In the genomic region with DNA sequence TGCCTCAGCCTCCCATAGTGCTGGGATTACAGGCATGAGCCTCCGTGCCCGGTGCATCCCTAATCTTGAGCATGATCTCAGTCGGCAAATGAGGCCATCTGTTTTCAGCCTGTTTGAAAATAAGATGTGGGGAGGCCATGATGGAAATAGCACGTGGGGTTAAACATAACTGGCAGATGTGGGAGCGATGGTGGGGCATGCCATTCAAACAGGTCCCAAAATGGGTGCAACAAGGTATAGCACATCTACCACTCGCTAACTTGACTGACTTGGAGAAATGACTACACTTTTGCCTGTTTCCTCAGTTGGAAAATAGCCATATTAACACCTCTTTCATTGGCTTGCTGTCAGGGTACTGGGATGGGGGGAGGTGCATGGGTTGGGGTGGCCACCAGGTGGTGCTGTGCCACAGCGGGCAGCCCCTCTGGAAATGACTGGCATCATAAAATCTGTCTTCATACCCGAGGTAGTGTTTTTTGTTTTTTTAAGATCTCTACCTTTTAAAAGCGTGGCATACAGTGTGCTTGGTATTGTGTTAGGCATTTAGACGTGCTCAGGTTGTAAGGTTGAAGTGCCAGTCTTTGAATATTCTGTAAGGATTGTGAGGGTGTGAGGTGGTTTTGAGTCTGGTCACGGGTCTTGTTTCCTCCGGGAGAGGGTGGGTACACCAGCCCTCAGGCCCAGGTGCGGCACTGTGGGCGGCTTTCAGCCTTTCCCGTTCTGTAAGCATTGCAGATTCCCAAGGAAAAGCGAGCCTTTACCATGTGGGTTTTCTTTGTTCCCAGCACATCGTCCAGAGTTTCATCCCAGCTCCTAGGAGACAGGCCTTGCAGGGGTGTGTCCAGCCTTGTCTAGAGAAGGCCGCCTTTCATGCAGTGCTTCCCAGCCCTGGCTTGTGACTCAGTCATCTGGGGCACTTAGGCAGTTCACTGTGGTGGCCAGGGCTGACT, we compare ENCODE assay signal across 8 cellular contexts. TPM values are rescaled to one million over a fixed set of nuclear protein-coding genes. Genes with fewer than 3 reads are reported as not detected.
DNase-seq lines count a peak whose midpoint lies in the region; ATAC-seq and TF ChIP-seq lines count a peak whose summit lies in the region.

No MANE protein-coding gene starts in this region.

- no peaks in the 10 kb centered on the region for H3K27me3 Mint-ChIP-seq in Caco-2 (ENCODE audit: insufficient read depth, unreplicated experiment)
- H3K27me3 Mint-ChIP-seq in activated T-helper 1 cell treated with anti-CD3 and anti-CD28 coated beads, Interleukin-12 subunit alpha, Interleukin-12 subunit beta, Interleukin-2, Interleukin-4 antibody, amounts not matched to agents 30 ng/mL and 10 ng/mL and 1 ng/mL, durations not matched to agents 14 hours and 24 hours and 36 hours (ENCODE audit: insufficient read depth): peaks cover 2% of the 10 kb centered on the region
- H3K27me3 Mint-ChIP-seq in neural crest cell (ENCODE audit: low read depth): peaks cover 50% of the 10 kb centered on the region
- peaks cover 8% of the 10 kb centered on the region for H3K27me3 Mint-ChIP-seq in stimulated activated naive CD8-positive, alpha-beta T cell treated with anti-CD3 and anti-CD28 coated beads, Interleukin-15, amount 100 ng/mL, for 72 hours

- H3K9me3 ChIP-seq in Caco-2 (no peaks in the 10 kb centered on the region), Panc1 (ENCODE audit: control insufficient read depth, insufficient read depth, low read depth, low read length) (no peaks in the 10 kb centered on the region)

- peaks cover 28% of the 10 kb centered on the region for H3K4me1 ChIP-seq in Caco-2
- H3K4me1 ChIP-seq in Panc1 (ENCODE audit: control insufficient read depth, insufficient read depth, low read length): peaks cover 58% of the 10 kb centered on the region

- peaks cover 80% of the 10 kb centered on the region for H3K36me3 Mint-ChIP-seq in Caco-2 (ENCODE audit: insufficient read depth, unreplicated experiment)
- peaks cover 47% of the 10 kb centered on the region for H3K36me3 Mint-ChIP-seq in activated T-helper 1 cell treated with anti-CD3 and anti-CD28 coated beads, Interleukin-12 subunit alpha, Interleukin-12 subunit beta, Interleukin-2, Interleukin-4 antibody, amounts not matched to agents 30 ng/mL and 10 ng/mL and 1 ng/mL, durations not matched to agents 14 hours and 24 hours and 36 hours (ENCODE audit: low read depth)
- H3K36me3 Mint-ChIP-seq in neural crest cell (ENCODE audit: low read depth): peaks cover 28% of the 10 kb centered on the region

- H3K36me3 ChIP-seq in Caco-2 (ENCODE audit: control insufficient read depth, insufficient read depth, low read length) (peaks cover 5% of the 10 kb centered on the region; the same call in 1 of the 2 replicates), Panc1 (ENCODE audit: control insufficient read depth, insufficient read depth, low read length) (peaks cover 12% of the 10 kb centered on the region; the same call in 1 of the 2 replicates)

- DNase-seq in Caco-2: peak; percentile 78 to 85
- no peak for DNase-seq in HFF-Myc (ENCODE audit: extremely low read depth, low read depth)
- no peak for DNase-seq in Panc1 (ENCODE audit: low read depth, low spot score)
- DNase-seq in activated T-helper 1 cell treated with anti-CD3 and anti-CD28 coated beads, Interleukin-12 subunit alpha, Interleukin-12 subunit beta, Interleukin-2, Interleukin-4 antibody, amounts not matched to agents 30 ng/mL and 10 ng/mL and 1 ng/mL, durations not matched to agents 14 hours and 24 hours and 36 hours (ENCODE audit: low spot score): peak; percentile 63
- peak; percentile 54 for DNase-seq in fibroblast of gingiva (ENCODE audit: low read depth)
- peak; percentile 68 for DNase-seq in neural crest cell (ENCODE audit: low read depth, low spot score)
- peak; percentile 77 to 81 for DNase-seq in stimulated activated naive CD8-positive, alpha-beta T cell treated with anti-CD3 and anti-CD28 coated beads, Interleukin-15, amount 100 ng/mL, for 72 hours

- H3K4me3 ChIP-seq in Caco-2 (ENCODE audit: low read depth, low read length) (no peak overlapping the region), HFF-Myc (replicated peaks; ENCODE audit: low read depth, low read length) (peak overlapping the region; percentile 61; the same call in 1 of the 2 replicates), Panc1 (ENCODE audit: low read depth in 2 of 2, low read length in 2 of 2) (no peak overlapping the region)

- intact Hi-C loops in Caco-2 (cut with micrococcal nuclease; ENCODE audit: unreplicated experiment) (loop anchor here (10.0 kb wide), 1 partner anchor 154 kb away; a partner anchor contains a TSS), Panc1 (cut with micrococcal nuclease; ENCODE audit: unreplicated experiment) (loop anchor here (1.0 kb wide), 1 partner anchor 86 kb away; no protein-coding TSS in a partner anchor)
- intact Hi-C loops in activated T-helper 1 cell treated with anti-CD3 and anti-CD28 coated beads, Interleukin-12 subunit alpha, Interleukin-12 subunit beta, Interleukin-2, Interleukin-4 antibody, amounts not matched to agents 30 ng/mL and 10 ng/mL and 1 ng/mL, durations not matched to agents 14 hours and 24 hours and 36 hours (cut with micrococcal nuclease): loop anchor here (1.0 to 5.0 kb wide), 5 partner anchors 72 to 978 kb away; a partner anchor contains a TSS

- H3K27ac ChIP-seq in Panc1 (ENCODE audit: low read length): peak overlapping the region; percentile 52

- POLR2A ChIA-PET in Caco-2 (lab: Charles Lee) (no interaction called here), Panc1 (lab: Charles Lee) (no interaction called here)

- BruUV-seq in Caco-2 (replicated peaks; lab: Mats Ljungman, UMichigan): no TSS peak
- BruUV-seq in Panc1 (replicated peaks; lab: Mats Ljungman, UMichigan): no TSS peak

- H3K27ac Mint-ChIP-seq in Caco-2 (ENCODE audit: unreplicated experiment) (peak overlapping the region; percentile 83), neural crest cell (ENCODE audit: unreplicated experiment) (peak overlapping the region; percentile 98)
- H3K27ac Mint-ChIP-seq in activated T-helper 1 cell treated with anti-CD3 and anti-CD28 coated beads, Interleukin-12 subunit alpha, Interleukin-12 subunit beta, Interleukin-2, Interleukin-4 antibody, amounts not matched to agents 30 ng/mL and 10 ng/mL and 1 ng/mL, durations not matched to agents 14 hours and 24 hours and 36 hours: peak overlapping the region; percentile 80
- peak overlapping the region in 1 of 2 donors; percentile 79 for H3K27ac Mint-ChIP-seq in stimulated activated naive CD8-positive, alpha-beta T cell treated with anti-CD3 and anti-CD28 coated beads, Interleukin-15, amount 100 ng/mL, for 72 hours

- H3K4me3 Mint-ChIP-seq in Caco-2 (ENCODE audit: unreplicated experiment) (peak overlapping the region; percentile 17), neural crest cell (peak overlapping the region; percentile 89)
- peak overlapping the region; percentile 50 for H3K4me3 Mint-ChIP-seq in activated T-helper 1 cell treated with anti-CD3 and anti-CD28 coated beads, Interleukin-12 subunit alpha, Interleukin-12 subunit beta, Interleukin-2, Interleukin-4 antibody, amounts not matched to agents 30 ng/mL and 10 ng/mL and 1 ng/mL, durations not matched to agents 14 hours and 24 hours and 36 hours
- peak overlapping the region in 1 of 2 donors; percentile 3 for H3K4me3 Mint-ChIP-seq in stimulated activated naive CD8-positive, alpha-beta T cell treated with anti-CD3 and anti-CD28 coated beads, Interleukin-15, amount 100 ng/mL, for 72 hours

- in situ Hi-C loops in Panc1 (cut with HindIII; ENCODE audit: low pct_unique_long_range_greater_than_20kb, low sequenced_read_pairs): no loop called here

- ATAC-seq in Panc1 (peak; percentile 63), GM21737 (IDR thresholded peaks at IDR 0.05; ENCODE audit: unreplicated experiment) (no peak)
- peak; percentile 64 for ATAC-seq in stimulated activated naive CD8-positive, alpha-beta T cell treated with anti-CD3 and anti-CD28 coated beads, Interleukin-15, amount 100 ng/mL, for 72 hours

- TF ChIP-seq CTCF in Caco-2 (IDR thresholded peaks at IDR 0.05; ENCODE audit: insufficient read depth in 1 of 2, low read depth in 1 of 2, low read length in 1 of 2, severe bottlenecking in 1 of 2, unreplicated experiment in 1 of 2): peak; percentile 95 to 97
- TF ChIP-seq CTCF in HFF-Myc (IDR thresholded peaks at IDR 0.05; ENCODE audit: low read depth, low read length, missing control alignments): peak; percentile 96
- TF ChIP-seq CTCF in Panc1 (IDR thresholded peaks at IDR 0.05): peak; percentile 99
- TF ChIP-seq CTCF in neural crest cell (conservative IDR thresholded peaks at IDR 0.05): peak; percentile 96

- H3K4me1 Mint-ChIP-seq in Caco-2 (ENCODE audit: low read depth, unreplicated experiment) (peaks cover 34% of the 10 kb centered on the region), neural crest cell (peaks cover 67% of the 10 kb centered on the region)
- H3K4me1 Mint-ChIP-seq in activated T-helper 1 cell treated with anti-CD3 and anti-CD28 coated beads, Interleukin-12 subunit alpha, Interleukin-12 subunit beta, Interleukin-2, Interleukin-4 antibody, amounts not matched to agents 30 ng/mL and 10 ng/mL and 1 ng/mL, durations not matched to agents 14 hours and 24 hours and 36 hours (ENCODE audit: low read depth): peaks cover 53% of the 10 kb centered on the region
- peaks cover 97% of the 10 kb centered on the region for H3K4me1 Mint-ChIP-seq in stimulated activated naive CD8-positive, alpha-beta T cell treated with anti-CD3 and anti-CD28 coated beads, Interleukin-15, amount 100 ng/mL, for 72 hours

- no peaks in the 10 kb centered on the region for H3K27me3 ChIP-seq in Caco-2 (replicated peaks; ENCODE audit: control insufficient read depth, insufficient read depth, low read length)
- H3K27me3 ChIP-seq in Panc1 (ENCODE audit: control insufficient read depth, insufficient read depth, low read length): no peaks in the 10 kb centered on the region

- CTCF ChIA-PET in Caco-2 (lab: Charles Lee) (interaction anchor here (1.6 to 1.9 kb wide), 2 partner anchors 11 to 86 kb away, joined by 5 to 6 read pairs; no protein-coding TSS in a partner anchor), Panc1 (lab: Charles Lee) (no interaction called here)

- H3K9me3 Mint-ChIP-seq in Caco-2 (ENCODE audit: unreplicated experiment) (no peaks in the 10 kb centered on the region), neural crest cell (no peaks in the 10 kb centered on the region)
- H3K9me3 Mint-ChIP-seq in activated T-helper 1 cell treated with anti-CD3 and anti-CD28 coated beads, Interleukin-12 subunit alpha, Interleukin-12 subunit beta, Interleukin-2, Interleukin-4 antibody, amounts not matched to agents 30 ng/mL and 10 ng/mL and 1 ng/mL, durations not matched to agents 14 hours and 24 hours and 36 hours: no peaks in the 10 kb centered on the region
- no peaks in the 10 kb centered on the region for H3K9me3 Mint-ChIP-seq in stimulated activated naive CD8-positive, alpha-beta T cell treated with anti-CD3 and anti-CD28 coated beads, Interleukin-15, amount 100 ng/mL, for 72 hours

RNA-seq across cellular contexts. Expression of a gene that starts 2.9 kb away (rescaled TPM):
- 4.6 and 5.4 TPM in 2 replicates for total RNA-seq in Caco-2 (2022)
- 8.3 TPM for total RNA-seq in Panc1 (2021; ENCODE audit: unreplicated experiment)
- polyA plus RNA-seq in Panc1 (2012; ENCODE audit: insufficient read length): 6.7 TPM
- total RNA-seq in activated T-helper 1 cell treated with anti-CD3 and anti-CD28 coated beads, Interleukin-12 subunit alpha, Interleukin-12 subunit beta, Interleukin-2, Interleukin-4 antibody, amounts not matched to agents 30 ng/mL and 10 ng/mL and 1 ng/mL, durations not matched to agents 14 hours and 24 hours and 36 hours: 5.7 and 6.8 TPM in 2 replicates
- total RNA-seq in neural crest cell: 2.4 and 3.0 TPM in 2 replicates

RNA-seq across cellular contexts. Expression of a gene that starts 7.0 kb away (rescaled TPM):
- 1,319 and 1,408 TPM in 2 replicates for total RNA-seq in Caco-2 (2022)
- 968 TPM for total RNA-seq in Panc1 (2021; ENCODE audit: unreplicated experiment)
- 1,956 TPM for polyA plus RNA-seq in Panc1 (2012; ENCODE audit: insufficient read length)
- 1,123 and 1,161 TPM in 2 replicates for total RNA-seq in activated T-helper 1 cell treated with anti-CD3 and anti-CD28 coated beads, Interleukin-12 subunit alpha, Interleukin-12 subunit beta, Interleukin-2, Interleukin-4 antibody, amounts not matched to agents 30 ng/mL and 10 ng/mL and 1 ng/mL, durations not matched to agents 14 hours and 24 hours and 36 hours
- 967 and 1,042 TPM in 2 replicates for total RNA-seq in neural crest cell

Comparison
In these comparisons a context has a peak if more than half of its experiments do, and no peak if none do; other contexts are left out.
1. DNase-seq: peak in Caco-2 (2 of 2), activated T-helper 1 cell treated with anti-CD3 and anti-CD28 coated beads, Interleukin-12 subunit alpha, Interleukin-12 subunit beta, Interleukin-2, Interleukin-4 antibody, amounts not matched to agents 30 ng/mL and 10 ng/mL and 1 ng/mL, durations not matched to agents 14 hours and 24 hours and 36 hours (single experiment), fibroblast of gingiva (single experiment), neural crest cell (single experiment) and stimulated activated naive CD8-positive, alpha-beta T cell treated with anti-CD3 and anti-CD28 coated beads, Interleukin-15, amount 100 ng/mL, for 72 hours (2 of 2); none in HFF-Myc (single experiment) and Panc1 (single experiment).
2. Peak in every context shown above with its lines, with median percentiles within 50 percentile points of each other: CTCF ChIP-seq.